8 cellular contexts compared by ENCODE assay signal in the genomic region with DNA sequence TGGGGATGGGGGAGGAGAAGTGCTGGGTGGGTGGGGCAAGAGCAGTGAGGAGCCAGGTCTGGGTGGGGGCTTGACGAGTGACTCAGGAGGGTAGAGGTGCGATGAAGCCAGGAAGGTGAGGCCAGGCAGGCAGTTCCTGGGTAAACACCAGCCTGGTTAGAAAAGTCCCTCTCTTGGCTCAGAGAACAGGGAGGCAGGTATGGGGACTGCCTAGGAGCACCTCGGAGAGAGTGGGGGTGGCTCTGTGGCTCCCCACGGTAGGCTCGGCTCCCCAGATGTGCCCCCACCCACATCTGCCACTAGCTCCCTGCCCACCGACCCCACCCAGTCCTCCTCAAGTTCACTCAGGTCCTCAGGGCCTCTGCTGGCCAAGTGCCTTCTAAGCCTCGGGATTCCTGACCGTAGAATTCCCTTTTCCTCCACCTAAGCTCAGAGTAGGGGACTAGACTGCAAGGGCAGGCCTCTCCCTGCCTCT. TPM values are rescaled to one million over a fixed set of nuclear protein-coding genes. Genes with fewer than 3 reads are reported as not detected.
DNase-seq lines count a peak whose midpoint lies in the region; ATAC-seq and TF ChIP-seq lines count a peak whose summit lies in the region.

No MANE protein-coding gene starts in this region.

- H2BK5ac ChIP-seq in H9 (ENCODE audit: insufficient read length, low read length), result no peak overlapping the region

- H3K79me2 ChIP-seq in H9 (ENCODE audit: insufficient read depth, low read length) (peaks cover 6% of the 10 kb centered on the region; the same call in 1 of the 2 replicates), hepatocyte (peaks cover 50% of the 10 kb centered on the region)

- H3K23me2 ChIP-seq in H9 (ENCODE audit: insufficient read length, low read depth, low read length, poor library complexity, severe bottlenecking), result peaks cover 14% of the 10 kb centered on the region

- H3K27me3 Mint-ChIP-seq in H9 (ENCODE audit: low read depth), result peaks cover 2% of the 10 kb centered on the region; the same call in 1 of the 2 replicates

- H3K4me1 ChIP-seq in H9 (ENCODE audit: insufficient read depth, low read length) (peaks cover 7% of the 10 kb centered on the region; the same call in 1 of the 2 replicates), hepatocyte (ENCODE audit: insufficient read depth) (peaks cover 84% of the 10 kb centered on the region)

- peaks cover 3% of the 10 kb centered on the region for H3K79me1 ChIP-seq in H9 (ENCODE audit: insufficient read depth, low read depth, low read length, poor library complexity, severe bottlenecking)

- peaks cover 0 to 3% (median 0%) of the 10 kb centered on the region in 3 experiments; a peak in 2 of 7 replicates for H3K36me3 Mint-ChIP-seq in H9 (ENCODE audit: insufficient read depth in 1 of 3, low read depth in 3 of 3)

- H3K9me3 Mint-ChIP-seq in H9, result no peaks in the 10 kb centered on the region; a peak in 1 of 5 replicates

- ATAC-seq in GM18502 (IDR thresholded peaks at IDR 0.05; ENCODE audit: poor library complexity, unreplicated experiment), result no peak

- H2AFZ ChIP-seq in H9 (ENCODE audit: low read length) (no peak overlapping the region), hepatocyte (no peak overlapping the region)

- no peak overlapping the region for H2BK20ac ChIP-seq in H9 (ENCODE audit: low read depth, low read length, poor library complexity, severe bottlenecking)

- no peak overlapping the region for H2BK12ac ChIP-seq in H9 (ENCODE audit: insufficient read length, low read depth, low read length)

- H3K36me3 ChIP-seq in hepatocyte (replicated peaks; ENCODE audit: insufficient read depth, low read depth), result no peaks in the 10 kb centered on the region

- no peaks in the 10 kb centered on the region for H3K9me2 ChIP-seq in hepatocyte (replicated peaks; ENCODE audit: insufficient read depth)

- H3T11ph ChIP-seq in H9 (ENCODE audit: low read length), result no peak overlapping the region

- no CpG with 5 or more reads among the region's 8 CpGs for WGBS in H9 (ENCODE audit: extremely low coverage, insufficient read length, low lambda C conversion rate)
- WGBS in hepatocyte (ENCODE audit: low lambda C conversion rate, missing lambda C conversion rate), result 18% methylated on average over 4 of the region's 8 CpGs

- no peak overlapping the region for H2BK120ac ChIP-seq in H9 (ENCODE audit: low read depth, low read length, poor library complexity, severe bottlenecking)

- H2BK15ac ChIP-seq in H9 (ENCODE audit: low read depth, low read length), result no peak overlapping the region

- no peak overlapping the region for H3K18ac ChIP-seq in H9 (ENCODE audit: insufficient read length, low read depth, low read length)

- no peaks in the 10 kb centered on the region for H3K27me3 ChIP-seq in H9 (ENCODE audit: insufficient read depth, low read length)
- H3K27me3 ChIP-seq in hepatocyte, result no peaks in the 10 kb centered on the region

- no peak overlapping the region for H4K5ac ChIP-seq in H9 (ENCODE audit: insufficient read length, low read depth, low read length)

- H3K4me3 Mint-ChIP-seq in H9, result peak overlapping the region; percentile 76 to 84

- peak overlapping the region in 1 of 3 experiments; percentile 13; a peak in 1 of 7 replicates for H3K27ac Mint-ChIP-seq in H9

- DNase-seq in H9 (no peak), hepatocyte (ENCODE audit: low spot score) (peak; percentile 81), skeletal muscle cell (ENCODE audit: low read depth) (no peak), NCI-H510A treated with DMSO at 0.1 percent for 48 hours (lab: John Stamatoyannopoulos, UW) (no peak), 8988T (no peak), NOMO-1 treated with dmso at 0.1 percent for 144 hours (lab: John Stamatoyannopoulos, UW; ENCODE audit: unreplicated experiment) (no peak)

- peak overlapping the region; percentile 89 for H3K4me3 ChIP-seq in WI38 (ENCODE audit: low read depth, low read length)
- H3K4me3 ChIP-seq in hepatocyte, result peak overlapping the region; percentile 78
- peak overlapping the region; percentile 90 for H3K4me3 ChIP-seq in skeletal muscle cell (ENCODE audit: low read depth, low read length)

- H3K9ac ChIP-seq in H9 (ENCODE audit: extremely low read depth, insufficient read length, low read length), result peak overlapping the region; percentile 31

- no peak for TF ChIP-seq CTCF in H9 (conservative IDR thresholded peaks at IDR 0.05)
- TF ChIP-seq CTCF in WI38 (IDR thresholded peaks at IDR 0.05; ENCODE audit: low read depth, low read length), result no peak
- no peak for TF ChIP-seq CTCF in hepatocyte (IDR thresholded peaks at IDR 0.05; ENCODE audit: poor library complexity)

- H3K9me3 ChIP-seq in H9 (ENCODE audit: control insufficient read depth, low read depth, low read length) (no peaks in the 10 kb centered on the region), hepatocyte (ENCODE audit: low read depth) (no peaks in the 10 kb centered on the region)

- no peaks in the 10 kb centered on the region for H4K20me1 ChIP-seq in H9 (ENCODE audit: control insufficient read depth, insufficient read depth, insufficient read length)
- no peaks in the 10 kb centered on the region for H4K20me1 ChIP-seq in hepatocyte (ENCODE audit: insufficient read depth, poor library complexity, severe bottlenecking)

- H3K4me1 Mint-ChIP-seq in H9, result peaks cover 54 to 60% of the 10 kb centered on the region in 2 experiments

- H3K4me2 ChIP-seq in H9 (ENCODE audit: insufficient read depth, insufficient read length, low read length) (peak overlapping the region; percentile 83), hepatocyte (peak overlapping the region; percentile 89)

- peak overlapping the region; percentile 32; the same call in 1 of the 2 replicates for H3K14ac ChIP-seq in H9 (ENCODE audit: insufficient read depth, low read length)

- H3K4ac ChIP-seq in H9 (ENCODE audit: low read depth, low read length), result no peak overlapping the region

- no peak overlapping the region for H4K91ac ChIP-seq in H9 (ENCODE audit: insufficient read length, low read depth, low read length)

- H3K27ac ChIP-seq in H9 (ENCODE audit: insufficient read length, low read depth, low read length), result no peak overlapping the region
- peak overlapping the region; percentile 98 for H3K27ac ChIP-seq in hepatocyte

- H4K8ac ChIP-seq in H9 (replicated peaks; ENCODE audit: insufficient read length, low read depth, low read length), result no peak overlapping the region

- no peak overlapping the region for H3K23ac ChIP-seq in H9 (ENCODE audit: insufficient read length, low read depth, low read length)

- no peak overlapping the region for H3K56ac ChIP-seq in H9 (ENCODE audit: insufficient read length, low read depth, low read length)

- H2AK5ac ChIP-seq in H9 (ENCODE audit: insufficient read length, low read length), result no peak overlapping the region

RNA-seq across cellular contexts. Expression of gene HSPG2, which starts 1.2 kb away (rescaled TPM):
- 80.8 and 90.0 TPM in 2 replicates for total RNA-seq in H9 (2021)
- total RNA-seq in hepatocyte, result 38.3 and 72.4 TPM in 2 replicates
- 81.2 and 91.2 TPM in 2 replicates for polyA plus RNA-seq in hepatocyte

RNA-seq across cellular contexts. Expression of gene CELA3B, which starts 40.9 kb away (rescaled TPM):
- not detected in 2 replicates for total RNA-seq in H9 (2021)
- 0.33 TPM in 1 of 2 replicates, not detected in the other for total RNA-seq in hepatocyte
- not detected in 2 replicates for polyA plus RNA-seq in hepatocyte
